40 cellular contexts compared by ENCODE assay signal in genomic region chr22:19105456-19105855, GRCh38. TPM values are rescaled to one million over a fixed set of nuclear protein-coding genes. Genes with fewer than 3 reads are reported as not detected.
A peak's percentile ranks its signal among the peaks of the same experiment; 100 is the strongest.
DNase-seq lines count a peak whose midpoint lies in the region; ATAC-seq and TF ChIP-seq lines count a peak whose summit lies in the region.
"Had no signal": no experiment of that assay in that cellular context is flagged by ENCODE, and none has a peak within 500 bp of the region (broad histone marks: within the 10 kb centered on the region; RNA-seq: fewer than 3 reads in every experiment).

No MANE protein-coding gene starts in this region.

- no peak overlapping the region for H3K4me3 ChIP-seq in BLaER1 treated with 17β-estradiol and CSF1 and Interleukin-3, amounts not matched to agents 10 nM and 100 nM
- no peak overlapping the region for H3K4me3 ChIP-seq in esophagus squamous epithelium
- H3K4me3 ChIP-seq in trophoblast cell (ENCODE audit: low read depth, low read length) = no peak overlapping the region
- H3K4me3 ChIP-seq: coronary artery, heart right ventricle, mucosa of descending colon, PC-9, smooth muscle cell, testis had no signal

- H3K36me3 Mint-ChIP-seq in stimulated activated memory B cell treated with anti-CD40 and anti-IgM and Interleukin-4, amounts not matched to agents 10 μg/mL and 1 μg/mL and 100 μg/mL, for 72 hours = no peaks in the 10 kb centered on the region
- H3K36me3 Mint-ChIP-seq: natural killer cell treated with Interleukin-12 subunit alpha and Interleukin-12 subunit beta and Interleukin-15 and Interleukin-18, amount 100 ng/mL, for 72 hours had no signal

- H2BK120ac ChIP-seq in trophoblast cell (ENCODE audit: insufficient read depth, low read length, poor library complexity) = no peak overlapping the region

- no peak overlapping the region for H3K14ac ChIP-seq in trophoblast cell (ENCODE audit: low read length)

- no peak overlapping the region for H3K23ac ChIP-seq in trophoblast cell (ENCODE audit: low read length)

- 0 out of 22 replicates have a peak overlapping the region, but pooled peaks of 1 of the 11 experiments have one; percentile 87 for H3K4me2 ChIP-seq in BLaER1 treated with 17β-estradiol and CSF1 and Interleukin-3, amounts not matched to agents 10 nM and 100 nM
- H3K4me2 ChIP-seq in trophoblast cell (ENCODE audit: low read length) = no peak overlapping the region
- H3K4me2 ChIP-seq: PC-9, SK-N-SH, smooth muscle cell had no signal

- no peaks in the 10 kb centered on the region for H3K27me3 Mint-ChIP-seq in stimulated activated memory B cell treated with anti-CD40 and anti-IgM and Interleukin-4, amounts not matched to agents 10 μg/mL and 1 μg/mL and 100 μg/mL, for 72 hours
- H3K27me3 Mint-ChIP-seq: activated CD4-positive, alpha-beta memory T cell treated with anti-CD3 and anti-CD28 coated beads, Interleukin-2, amount 10 ng/mL, durations not matched to agents 7 days and 5 days; natural killer cell treated with Interleukin-12 subunit alpha and Interleukin-12 subunit beta and Interleukin-15 and Interleukin-18, amount 100 ng/mL, for 72 hours; stimulated activated naive CD8-positive, alpha-beta T cell treated with anti-CD3 and anti-CD28 coated beads, Interleukin-15, Interleukin-2, amounts not matched to agents 100 ng/mL and 50 ng/mL, for 24 hours had no signal

- H2AK5ac ChIP-seq in trophoblast cell (ENCODE audit: low read length) = no peak overlapping the region

- no peaks in the 10 kb centered on the region for H3K27me3 ChIP-seq in BLaER1 treated with 17β-estradiol and CSF1 and Interleukin-3, amounts not matched to agents 10 nM and 100 nM
- H3K27me3 ChIP-seq in esophagus squamous epithelium (no peaks in the 10 kb centered on the region), trophoblast cell (ENCODE audit: insufficient read depth, low read length) (no peaks in the 10 kb centered on the region)
- H3K27me3 ChIP-seq: heart right ventricle, testis had no signal

- peaks cover 0 to 8% (median 0%) of the 10 kb centered on the region in 11 experiments; a peak in 2 of 22 replicates for H3K9me3 ChIP-seq in BLaER1 treated with 17β-estradiol and CSF1 and Interleukin-3, amounts not matched to agents 10 nM and 100 nM (replicated peaks in 1 of 11)
- H3K9me3 ChIP-seq in esophagus squamous epithelium (no peaks in the 10 kb centered on the region), trophoblast cell (ENCODE audit: insufficient read depth, low read depth, low read length) (no peaks in the 10 kb centered on the region)
- H3K9me3 ChIP-seq: heart right ventricle, mucosa of descending colon, SK-N-SH, testis had no signal

- H3K79me2 ChIP-seq in trophoblast cell (ENCODE audit: control insufficient read depth, insufficient read depth, low read length, poor library complexity) = peaks cover 11% of the 10 kb centered on the region

- H3K9me3 Mint-ChIP-seq in stimulated activated memory B cell treated with anti-CD40 and anti-IgM and Interleukin-4, amounts not matched to agents 10 μg/mL and 1 μg/mL and 100 μg/mL, for 72 hours = no peaks in the 10 kb centered on the region
- H3K9me3 Mint-ChIP-seq: activated CD4-positive, alpha-beta memory T cell treated with anti-CD3 and anti-CD28 coated beads, Interleukin-2, amount 10 ng/mL, durations not matched to agents 7 days and 5 days; activated T-helper 1 cell treated with anti-CD3 and anti-CD28 coated beads, Interleukin-12 subunit alpha, Interleukin-12 subunit beta, Interleukin-2, Interleukin-4 antibody, amounts not matched to agents 30 ng/mL and 10 ng/mL and 1 ng/mL, durations not matched to agents 14 hours and 24 hours and 36 hours; CD8-positive, alpha-beta memory T cell; H9; natural killer cell treated with Interleukin-12 subunit alpha and Interleukin-12 subunit beta and Interleukin-15 and Interleukin-18, amount 100 ng/mL, for 72 hours; stimulated activated naive CD8-positive, alpha-beta T cell treated with anti-CD3 and anti-CD28 coated beads, Interleukin-15, Interleukin-2, amounts not matched to agents 100 ng/mL and 50 ng/mL, for 24 hours had no signal

- no peak overlapping the region for H3K4me3 Mint-ChIP-seq in stimulated activated memory B cell treated with anti-CD40 and anti-IgM and Interleukin-4, amounts not matched to agents 10 μg/mL and 1 μg/mL and 100 μg/mL, for 72 hours
- H3K4me3 Mint-ChIP-seq: activated CD4-positive, alpha-beta memory T cell treated with anti-CD3 and anti-CD28 coated beads, Interleukin-2, amount 10 ng/mL, durations not matched to agents 7 days and 5 days; activated T-helper 1 cell treated with anti-CD3 and anti-CD28 coated beads, Interleukin-12 subunit alpha, Interleukin-12 subunit beta, Interleukin-2, Interleukin-4 antibody, amounts not matched to agents 30 ng/mL and 10 ng/mL and 1 ng/mL, durations not matched to agents 14 hours and 24 hours and 36 hours; CD8-positive, alpha-beta memory T cell; H9; natural killer cell treated with Interleukin-12 subunit alpha and Interleukin-12 subunit beta and Interleukin-15 and Interleukin-18, amount 100 ng/mL, for 72 hours; stimulated activated naive CD8-positive, alpha-beta T cell treated with anti-CD3 and anti-CD28 coated beads, Interleukin-15, Interleukin-2, amounts not matched to agents 100 ng/mL and 50 ng/mL, for 24 hours had no signal

- no peak overlapping the region for H4K91ac ChIP-seq in trophoblast cell (ENCODE audit: low read depth, low read length)

- no peak overlapping the region for H4K12ac ChIP-seq in trophoblast cell (ENCODE audit: low read depth, low read length)

- H3K4me1 ChIP-seq in BLaER1 treated with 17β-estradiol and CSF1 and Interleukin-3, amounts not matched to agents 10 nM and 100 nM = peaks cover 40 to 68% (median 55%) of the 10 kb centered on the region in 10 experiments
- H3K4me1 ChIP-seq in esophagus squamous epithelium (peaks cover 15 to 69% (median 44%) of the 10 kb centered on the region in 3 donors), trophoblast cell (ENCODE audit: control insufficient read depth in 1 of 2, insufficient read depth in 2 of 2, low read length in 2 of 2) (no peaks in the 10 kb centered on the region)

- H2BK12ac ChIP-seq in trophoblast cell (ENCODE audit: low read length) = no peak overlapping the region

- H2AFZ ChIP-seq in trophoblast cell (ENCODE audit: insufficient read depth, low read length, poor library complexity) = no peak overlapping the region
- H2AFZ ChIP-seq: PC-9 had no signal

- ATAC-seq in stimulated activated memory B cell treated with anti-CD40 and anti-IgM and Interleukin-4, amounts not matched to agents 10 μg/mL and 1 μg/mL and 100 μg/mL, for 72 hours = no peak
- ATAC-seq: natural killer cell treated with Interleukin-12 subunit alpha and Interleukin-12 subunit beta and Interleukin-15 and Interleukin-18, amount 100 ng/mL, for 72 hours; Right ventricle myocardium inferior had no signal

- peaks cover 14 to 65% (median 37%) of the 10 kb centered on the region in 11 experiments; a peak in 20 of 22 replicates for H3K36me3 ChIP-seq in BLaER1 treated with 17β-estradiol and CSF1 and Interleukin-3, amounts not matched to agents 10 nM and 100 nM
- H3K36me3 ChIP-seq in esophagus squamous epithelium = peaks cover 0 to 8% (median 0%) of the 10 kb centered on the region in 3 donors
- no peaks in the 10 kb centered on the region for H3K36me3 ChIP-seq in trophoblast cell (ENCODE audit: control insufficient read depth in 1 of 2, insufficient read depth in 2 of 2, low read length in 2 of 2)

- no peak for TF ChIP-seq CTCF in esophagus squamous epithelium (IDR thresholded peaks at IDR 0.05)

- H3K18ac ChIP-seq in trophoblast cell (ENCODE audit: low read length) = no peak overlapping the region

- TF ChIP-seq POLR2A in esophagus squamous epithelium (IDR thresholded peaks at IDR 0.05) = no peak

- H3K9ac ChIP-seq in BLaER1 treated with 17β-estradiol and CSF1 and Interleukin-3, amounts not matched to agents 10 nM and 100 nM = 0 out of 22 replicates have a peak overlapping the region, but pooled peaks of 1 of the 11 experiments have one; percentile 2
- H3K9ac ChIP-seq in trophoblast cell (ENCODE audit: low read length) = no peak overlapping the region
- H3K9ac ChIP-seq: SK-N-SH had no signal

- H3K4ac ChIP-seq in trophoblast cell (ENCODE audit: low read depth, low read length) = peak overlapping the region; percentile 21

- no peaks in the 10 kb centered on the region for H3K79me1 ChIP-seq in trophoblast cell (ENCODE audit: low read length)

- no peak overlapping the region for H2BK5ac ChIP-seq in trophoblast cell (ENCODE audit: low read depth, low read length, poor library complexity)

- H4K8ac ChIP-seq in trophoblast cell (ENCODE audit: low read depth, low read length) = no peak overlapping the region

- H4K20me1 ChIP-seq in BLaER1 treated with 17β-estradiol and CSF1 and Interleukin-3, amounts not matched to agents 10 nM and 100 nM = peaks cover 33 to 92% (median 69%) of the 10 kb centered on the region in 11 experiments

- peak overlapping the region in 6 of 11 experiments; percentile 88 to 91 (median 89); a peak in 6 of 22 replicates for H3K27ac ChIP-seq in BLaER1 treated with 17β-estradiol and CSF1 and Interleukin-3, amounts not matched to agents 10 nM and 100 nM
- H3K27ac ChIP-seq in angular gyrus (ENCODE audit: low read depth, low read length) = peak overlapping the region; percentile 57
- peak overlapping the region in 3 of 4 donors; percentile 17 to 29 (median 26) for H3K27ac ChIP-seq in esophagus squamous epithelium
- H3K27ac ChIP-seq in trophoblast cell (ENCODE audit: low read depth, low read length) = no peak overlapping the region
- H3K27ac ChIP-seq: coronary artery, PC-9, testis had no signal

- H3K27ac Mint-ChIP-seq in stimulated activated memory B cell treated with anti-CD40 and anti-IgM and Interleukin-4, amounts not matched to agents 10 μg/mL and 1 μg/mL and 100 μg/mL, for 72 hours = no peak overlapping the region
- H3K27ac Mint-ChIP-seq: activated CD4-positive, alpha-beta memory T cell treated with anti-CD3 and anti-CD28 coated beads, Interleukin-2, amount 10 ng/mL, durations not matched to agents 7 days and 5 days; activated T-helper 1 cell treated with anti-CD3 and anti-CD28 coated beads, Interleukin-12 subunit alpha, Interleukin-12 subunit beta, Interleukin-2, Interleukin-4 antibody, amounts not matched to agents 30 ng/mL and 10 ng/mL and 1 ng/mL, durations not matched to agents 14 hours and 24 hours and 36 hours; stimulated activated naive CD8-positive, alpha-beta T cell treated with anti-CD3 and anti-CD28 coated beads, Interleukin-15, Interleukin-2, amounts not matched to agents 100 ng/mL and 50 ng/mL, for 24 hours had no signal

- intact Hi-C loops in esophagus squamous epithelium (cut with DNase I) = no loop called here

- no peak for DNase-seq in esophagus squamous epithelium (lab: John Stamatoyannopoulos, UW)
- DNase-seq in trophoblast cell = no peak
- DNase-seq in activated CD8-positive, alpha-beta memory T cell treated with anti-CD3 and anti-CD28 coated beads for 24 hours = no peak
- DNase-seq in GDM1 (lab: John Stamatoyannopoulos, UW) = no peak
- DNase-seq in foreskin melanocyte = no peak
- DNase-seq: activated CD4-positive, alpha-beta memory T cell treated with anti-CD3 and anti-CD28 coated beads, Interleukin-2, amount 10 ng/mL, durations not matched to agents 7 days and 5 days; activated CD4-positive, CD25-positive, alpha-beta regulatory T cell treated with anti-CD3 and anti-CD28 coated beads, Interleukin-2, amount 50 U/mL, for 72 hours; activated CD8-positive, alpha-beta memory T cell treated with anti-CD3 and anti-CD28 coated beads, Interleukin-2, amount 50 U/mL, for 48 hours; activated naive CD4-positive, alpha-beta T cell treated with anti-CD3 and anti-CD28 coated beads, Interleukin-2, amount 50 U/mL, for 16 hours; anterior cingulate cortex; CD8-positive, alpha-beta memory T cell; H9; heart right ventricle; Karpas-422; kidney glomerular epithelial cell; mucosa of descending colon; NCI-H1417; NCI-H2029 treated with DMSO at 0.1 percent for 48 hours; NK-92 treated with Interleukin-12 subunit alpha and Interleukin-12 subunit beta, amount 100 ng/mL, for 24 hours; PC-9; testis had no signal

- 90 to 94% methylated on average over 5 to 8 of the region's 8 CpGs for WGBS in esophagus squamous epithelium, 2 donors
- no CpG with 5 or more reads among the region's 8 CpGs for WGBS in trophoblast cell (ENCODE audit: extremely low coverage, insufficient coverage, insufficient read length)

- H3K4me1 Mint-ChIP-seq in stimulated activated memory B cell treated with anti-CD40 and anti-IgM and Interleukin-4, amounts not matched to agents 10 μg/mL and 1 μg/mL and 100 μg/mL, for 72 hours = peaks cover 57% of the 10 kb centered on the region

RNA-seq across cellular contexts. Expression of gene DGCR2, which starts 16.8 kb away (rescaled TPM):
- 10 to 100 TPM; 42.5 to 75.2 (median 50.8) TPM for total RNA-seq in esophagus squamous epithelium
- polyA plus RNA-seq in trophoblast cell (2013) = 38.8 and 39.4 TPM in 2 replicates

RNA-seq across cellular contexts. Expression of gene TSSK2, which starts 25.7 kb away (rescaled TPM):
- total RNA-seq in esophagus squamous epithelium = under 1 TPM in 1 of 4 donors, not detected in 3; 0.18 TPM
- polyA plus RNA-seq in trophoblast cell (2013) = not detected in 2 replicates
- total RNA-seq: A673; activated CD4-positive, alpha-beta memory T cell treated with anti-CD3 and anti-CD28 coated beads, Interleukin-2, amount 10 ng/mL, durations not matched to agents 7 days and 5 days; activated T-helper 1 cell treated with anti-CD3 and anti-CD28 coated beads, Interleukin-12 subunit alpha, Interleukin-12 subunit beta, Interleukin-2, Interleukin-4 antibody, amounts not matched to agents 30 ng/mL and 10 ng/mL and 1 ng/mL, durations not matched to agents 14 hours and 24 hours and 36 hours; bronchial epithelial cell; CD8-positive, alpha-beta memory T cell; fibroblast of villous mesenchyme; H9; HepG2; lung microvascular endothelial cell; mucosa of descending colon; osteocyte; PC-9; renal cortical epithelial cell; Right ventricle myocardium inferior; smooth muscle cell; T-helper 1 cell treated with Interleukin-12 subunit alpha and Interleukin-12 subunit beta and Interleukin-4 antibody, amounts not matched to agents 30 ng/mL and 1 ng/mL, for 36 hours had no signal
- polyA plus RNA-seq: CD8-positive, alpha-beta memory T cell; HepG2; SK-N-SH; smooth muscle cell had no signal

RNA-seq across cellular contexts. Expression of gene ESS2, which starts 39.0 kb away (rescaled TPM):
- 10 to 100 TPM in 2 of 4 donors, 1 to 10 TPM in 2; 7.8 to 12.4 (median 10.4) TPM for total RNA-seq in esophagus squamous epithelium
- 10.5 and 10.8 TPM in 2 replicates for polyA plus RNA-seq in trophoblast cell (2013)

RNA-seq across cellular contexts. Expression of gene GSC2, which starts 44.6 kb away (rescaled TPM):
- not detected for total RNA-seq in esophagus squamous epithelium
- polyA plus RNA-seq in trophoblast cell (2013) = not detected in 2 replicates
- total RNA-seq: A673; activated CD4-positive, alpha-beta memory T cell treated with anti-CD3 and anti-CD28 coated beads, Interleukin-2, amount 10 ng/mL, durations not matched to agents 7 days and 5 days; bronchial epithelial cell; CD8-positive, alpha-beta memory T cell; fibroblast of villous mesenchyme; heart right ventricle; HepG2; lung microvascular endothelial cell; mucosa of descending colon; natural killer cell treated with Interleukin-12 subunit alpha and Interleukin-12 subunit beta and Interleukin-15 and Interleukin-18, amount 100 ng/mL, for 72 hours; osteocyte; PC-9; renal cortical epithelial cell; Right ventricle myocardium inferior; smooth muscle cell; T-helper 1 cell treated with Interleukin-12 subunit alpha and Interleukin-12 subunit beta and Interleukin-4 antibody, amounts not matched to agents 30 ng/mL and 1 ng/mL, for 36 hours had no signal
- polyA plus RNA-seq: CD8-positive, alpha-beta memory T cell; esophagus; heart right ventricle; HepG2; SK-N-SH; smooth muscle cell had no signal
